In genomic region chr1:54009406-54009805, GRCh38 we compare ENCODE assay signal across 22 cellular contexts. TPM values are rescaled to one million over a fixed set of nuclear protein-coding genes. Genes with fewer than 3 reads are reported as not detected.
A peak's percentile ranks its signal among the peaks of the same experiment; 100 is the strongest.
DNase-seq lines count a peak whose midpoint lies in the region; ATAC-seq and TF ChIP-seq lines count a peak whose summit lies in the region.
"Had no signal": no experiment of that assay in that cellular context is flagged by ENCODE, and none has a peak within 500 bp of the region (broad histone marks: within the 10 kb centered on the region; RNA-seq: fewer than 3 reads in every experiment).

No MANE protein-coding gene starts in this region.

- H3K9me3 Mint-ChIP-seq in glutamatergic neuron (ENCODE audit: unreplicated experiment) (peaks cover 10% of the 10 kb centered on the region), neural progenitor cell (peaks cover 4% of the 10 kb centered on the region), progenitor cell of endocrine pancreas (ENCODE audit: low read depth) (peaks cover 3% of the 10 kb centered on the region)
- no peaks in the 10 kb centered on the region for H3K9me3 Mint-ChIP-seq in activated naive CD4-positive, alpha-beta T cell treated with anti-CD3 and anti-CD28 coated beads, Interleukin-2, amount 10 ng/mL, durations not matched to agents 7 days and 5 days
- H3K9me3 Mint-ChIP-seq: CD8-positive, alpha-beta T cell; HFFc6 had no signal

- no peaks in the 10 kb centered on the region for H3K4me1 ChIP-seq in neural progenitor cell
- H3K4me1 ChIP-seq: BLaER1 treated with 17β-estradiol and CSF1 and Interleukin-3, amounts not matched to agents 10 nM and 100 nM had no signal

- H3K36me3 Mint-ChIP-seq in glutamatergic neuron (ENCODE audit: unreplicated experiment) (no peaks in the 10 kb centered on the region), neural progenitor cell (no peaks in the 10 kb centered on the region), progenitor cell of endocrine pancreas (ENCODE audit: insufficient read depth) (no peaks in the 10 kb centered on the region)
- H3K36me3 Mint-ChIP-seq in activated naive CD4-positive, alpha-beta T cell treated with anti-CD3 and anti-CD28 coated beads, Interleukin-2, amount 10 ng/mL, durations not matched to agents 7 days and 5 days, result no peaks in the 10 kb centered on the region
- H3K36me3 Mint-ChIP-seq: CD8-positive, alpha-beta T cell had no signal

- no peak overlapping the region for H3K4me3 ChIP-seq in neural progenitor cell
- H3K4me3 ChIP-seq: BLaER1 treated with 17β-estradiol and CSF1 and Interleukin-3, amounts not matched to agents 10 nM and 100 nM; GM12878 had no signal

- no peak overlapping the region for H3K4me2 ChIP-seq in neural progenitor cell
- H3K4me2 ChIP-seq: BLaER1 treated with 17β-estradiol and CSF1 and Interleukin-3, amounts not matched to agents 10 nM and 100 nM had no signal

- TF ChIP-seq CTCF in glutamatergic neuron (IDR thresholded peaks at IDR 0.05; ENCODE audit: partially characterized antibody, unreplicated experiment) (no peak), neural progenitor cell (IDR thresholded peaks at IDR 0.05) (no peak), progenitor cell of endocrine pancreas (IDR thresholded peaks at IDR 0.05; ENCODE audit: unreplicated experiment) (no peak)

- H3K27me3 ChIP-seq in neural progenitor cell, result no peaks in the 10 kb centered on the region
- H3K27me3 ChIP-seq: BLaER1 treated with 17β-estradiol and CSF1 and Interleukin-3, amounts not matched to agents 10 nM and 100 nM had no signal

- peaks cover 7% of the 10 kb centered on the region for H3K27me3 Mint-ChIP-seq in glutamatergic neuron (ENCODE audit: unreplicated experiment)
- peaks cover 18% of the 10 kb centered on the region for H3K27me3 Mint-ChIP-seq in neural progenitor cell (ENCODE audit: insufficient read depth, low read depth)
- H3K27me3 Mint-ChIP-seq in progenitor cell of endocrine pancreas, result peaks cover 6% of the 10 kb centered on the region
- H3K27me3 Mint-ChIP-seq in activated naive CD4-positive, alpha-beta T cell treated with anti-CD3 and anti-CD28 coated beads, Interleukin-2, amount 10 ng/mL, durations not matched to agents 7 days and 5 days, result peaks cover 30% of the 10 kb centered on the region

- no peaks in the 10 kb centered on the region for H3F3A ChIP-seq in neural progenitor cell (ENCODE audit: low read depth)

- H3K27ac Mint-ChIP-seq in glutamatergic neuron (ENCODE audit: unreplicated experiment) (no peak overlapping the region), neural progenitor cell (peak overlapping the region; percentile 4), progenitor cell of endocrine pancreas (peak overlapping the region; percentile 39)
- H3K27ac Mint-ChIP-seq in activated naive CD4-positive, alpha-beta T cell treated with anti-CD3 and anti-CD28 coated beads, Interleukin-2, amount 10 ng/mL, durations not matched to agents 7 days and 5 days, result no peak overlapping the region
- H3K27ac Mint-ChIP-seq: B cell; CD8-positive, alpha-beta T cell; HFFc6 had no signal

- H2AFZ ChIP-seq in neural progenitor cell (replicated peaks), result no peak overlapping the region

- H3K4me3 Mint-ChIP-seq in glutamatergic neuron (ENCODE audit: unreplicated experiment) (peak overlapping the region; percentile 38), neural progenitor cell (no peak overlapping the region), progenitor cell of endocrine pancreas (ENCODE audit: low read depth) (no peak overlapping the region)
- H3K4me3 Mint-ChIP-seq in activated naive CD4-positive, alpha-beta T cell treated with anti-CD3 and anti-CD28 coated beads, Interleukin-2, amount 10 ng/mL, durations not matched to agents 7 days and 5 days, result no peak overlapping the region
- H3K4me3 Mint-ChIP-seq: B cell; CD8-positive, alpha-beta T cell; HFFc6 had no signal

- H3K4me1 Mint-ChIP-seq in glutamatergic neuron (ENCODE audit: low read depth, unreplicated experiment) (no peaks in the 10 kb centered on the region), neural progenitor cell (peaks cover 5% of the 10 kb centered on the region), progenitor cell of endocrine pancreas (ENCODE audit: low read depth) (peaks cover 3% of the 10 kb centered on the region)
- H3K4me1 Mint-ChIP-seq in activated naive CD4-positive, alpha-beta T cell treated with anti-CD3 and anti-CD28 coated beads, Interleukin-2, amount 10 ng/mL, durations not matched to agents 7 days and 5 days, result no peaks in the 10 kb centered on the region
- H3K4me1 Mint-ChIP-seq: B cell had no signal

- H3K36me3 ChIP-seq in neural progenitor cell, result no peaks in the 10 kb centered on the region
- H3K36me3 ChIP-seq: BLaER1 treated with 17β-estradiol and CSF1 and Interleukin-3, amounts not matched to agents 10 nM and 100 nM had no signal

- H3K79me2 ChIP-seq in neural progenitor cell (ENCODE audit: low read depth), result no peaks in the 10 kb centered on the region

- CTCF ChIA-PET in activated naive CD4-positive, alpha-beta T cell treated with anti-CD3 and anti-CD28 coated beads, Interleukin-2, amount 10 ng/mL, durations not matched to agents 7 days and 5 days (lab: Charles Lee), result no interaction called here

- no peak overlapping the region for H3K9ac ChIP-seq in neural progenitor cell
- H3K9ac ChIP-seq: BLaER1 treated with 17β-estradiol and CSF1 and Interleukin-3, amounts not matched to agents 10 nM and 100 nM had no signal

- ATAC-seq in HG03571 (IDR thresholded peaks at IDR 0.05; ENCODE audit: unreplicated experiment), result no peak
- ATAC-seq: CD8-positive, alpha-beta T cell; GM12878; HCT116 had no signal

- H3K9me3 ChIP-seq in neural progenitor cell (ENCODE audit: low read depth), result no peaks in the 10 kb centered on the region

- DNase-seq in activated CD8-positive, alpha-beta memory T cell treated with anti-CD3 and anti-CD28 coated beads for 24 hours, result peak; percentile 21
- DNase-seq in activated CD8-positive, alpha-beta memory T cell treated with anti-CD3 and anti-CD28 coated beads, Interleukin-2, amount 50 U/mL, for 4 hours, result no peak
- no peak for DNase-seq in glutamatergic neuron
- no peak for DNase-seq in neural progenitor cell (ENCODE audit: low spot score)
- no peak for DNase-seq in progenitor cell of endocrine pancreas (ENCODE audit: low spot score, unreplicated experiment)
- no peak for DNase-seq in activated naive CD4-positive, alpha-beta T cell treated with anti-CD3 and anti-CD28 coated beads, Interleukin-2, amount 10 ng/mL, durations not matched to agents 7 days and 5 days
- DNase-seq in effector CD4-positive, alpha-beta T cell, result no peak
- DNase-seq: 8988T; Calu3; CD8-positive, alpha-beta T cell; DMS79 treated with DMSO at 0.1 percent for 48 hours; GOT3; H7; HFFc6; IMR-90 had no signal

- H3K27ac ChIP-seq in neural progenitor cell, result no peak overlapping the region
- H3K27ac ChIP-seq: BLaER1 treated with 17β-estradiol and CSF1 and Interleukin-3, amounts not matched to agents 10 nM and 100 nM had no signal

- H4K20me1 ChIP-seq in neural progenitor cell (ENCODE audit: low read depth), result no peaks in the 10 kb centered on the region

RNA-seq across cellular contexts. Expression of gene LDLRAD1, which starts 8.6 kb away (rescaled TPM):
- total RNA-seq in glutamatergic neuron (ENCODE audit: unreplicated experiment) (not detected), neural progenitor cell (ENCODE audit: low replicate concordance) (not detected in 2 replicates), progenitor cell of endocrine pancreas (0.20 and 0.84 TPM in 2 replicates)
- total RNA-seq: A673; B cell; Calu3; CD8-positive, alpha-beta T cell; G401; GM12878; H7; HFFc6; IMR-90 had no signal

RNA-seq across cellular contexts. Expression of gene TMEM59, which starts 43.6 kb away (rescaled TPM):
- total RNA-seq in glutamatergic neuron (ENCODE audit: unreplicated experiment), result 309 TPM
- total RNA-seq in neural progenitor cell (ENCODE audit: low replicate concordance), result 125 and 139 TPM in 2 replicates
- 196 and 205 TPM in 2 replicates for total RNA-seq in progenitor cell of endocrine pancreas

RNA-seq across cellular contexts. Expression of gene TCEANC2, which starts 44.0 kb away (rescaled TPM):
- 10.7 TPM for total RNA-seq in glutamatergic neuron (ENCODE audit: unreplicated experiment)
- total RNA-seq in neural progenitor cell (ENCODE audit: low replicate concordance), result 8.8 and 11.6 TPM in 2 replicates
- total RNA-seq in progenitor cell of endocrine pancreas, result 6.5 and 6.7 TPM in 2 replicates

Comparison
In these comparisons a context has a peak if more than half of its experiments do, and no peak if none do; other contexts are left out.
1. H3K27ac Mint-ChIP-seq: peak in neural progenitor cell (single experiment) and progenitor cell of endocrine pancreas (single experiment); none in glutamatergic neuron (single experiment) and activated naive CD4-positive, alpha-beta T cell treated with anti-CD3 and anti-CD28 coated beads, Interleukin-2, amount 10 ng/mL, durations not matched to agents 7 days and 5 days (single experiment).